ENCODE assay signal across 1 cellular context in the genomic region with DNA sequence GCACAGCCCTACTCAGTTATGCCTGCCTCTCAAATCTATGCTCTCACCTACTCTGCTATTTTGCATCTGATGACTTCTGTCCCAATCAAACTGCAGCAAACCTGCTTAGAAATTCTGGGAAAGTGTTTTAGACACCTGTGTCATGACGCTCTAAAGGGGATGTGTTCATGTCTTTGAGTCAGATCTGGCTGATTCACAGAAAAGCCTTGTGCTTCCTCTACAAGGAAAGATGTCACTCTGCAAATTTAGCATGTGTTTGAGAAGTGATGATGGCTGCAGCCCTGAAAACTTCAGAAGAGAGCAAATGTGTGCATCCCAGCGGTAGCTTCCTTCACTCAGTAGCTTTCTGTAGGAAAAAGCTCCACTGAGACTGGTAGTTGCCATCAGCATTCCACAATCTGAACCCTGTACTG.
TF ChIP-seq lines count a peak whose summit lies in the region.

No MANE protein-coding gene starts in this region.

TF ChIP-seq in GM23338, 12 proteins besides CTCF, POLR2A, EP300 and RAD21 (continued from another document):
- TF ChIP-seq REST (IDR thresholded peaks at IDR 0.05; ENCODE audit: unreplicated experiment) (no peak), NANOG (IDR thresholded peaks at IDR 0.05; ENCODE audit: borderline replicate concordance) (no peak), POLR2AphosphoS5 (IDR thresholded peaks at IDR 0.05; ENCODE audit: low read depth) (no peak), EZH2phosphoT487 (IDR thresholded peaks at IDR 0.05; ENCODE audit: unreplicated experiment) (no peak), ZNF114 (CRISPR knock-in tag; IDR thresholded peaks at IDR 0.05) (no peak), CREB1 (CRISPR knock-in tag; IDR thresholded peaks at IDR 0.05; ENCODE audit: low read depth) (no peak)
TF ChIP-seq in GM23338: peak in this region for 0.
